ENCODE assay signal across 1 cellular context in the genomic region with DNA sequence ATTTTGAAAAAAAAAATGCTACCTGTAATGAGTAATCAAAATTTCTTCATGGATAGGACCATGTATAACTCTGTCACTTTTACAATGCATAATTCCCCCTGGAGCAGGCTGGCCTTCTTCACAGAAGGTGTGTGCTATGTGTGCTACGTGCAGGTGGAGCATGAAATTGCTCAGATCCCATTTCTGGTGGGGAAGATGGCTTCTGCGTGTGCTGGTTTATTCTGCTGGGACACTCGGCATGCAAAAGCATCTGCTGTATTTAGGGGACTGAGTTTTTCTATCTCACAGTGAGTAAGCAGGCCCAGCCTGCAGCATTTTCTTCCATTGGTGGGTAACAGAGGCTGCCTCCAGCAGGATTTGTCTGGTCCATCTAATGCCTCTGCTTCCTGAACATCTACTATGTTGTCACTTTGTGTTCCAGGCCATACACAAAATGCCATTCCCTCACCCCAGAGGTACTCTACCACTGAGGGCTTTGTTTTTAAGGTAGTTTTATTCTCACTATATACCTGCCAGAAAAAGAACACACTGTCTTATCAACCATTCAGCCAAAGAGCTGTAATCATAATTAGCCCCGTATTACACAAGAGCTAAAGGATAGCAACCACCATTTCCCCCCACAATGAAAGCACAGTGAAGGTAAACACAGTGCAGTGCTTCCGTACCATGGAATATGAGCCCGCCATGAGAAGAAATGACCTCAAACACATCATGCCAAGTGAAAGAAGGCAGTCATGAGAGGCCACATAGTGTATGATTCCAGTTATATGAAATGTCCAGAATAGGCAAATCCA.
TF ChIP-seq lines count a peak whose summit lies in the region.

No MANE protein-coding gene starts in this region.

TF ChIP-seq in HepG2, 621 proteins besides CTCF, POLR2A, EP300 and RAD21 (continued from another document):
- TF ChIP-seq, protein P1, sequence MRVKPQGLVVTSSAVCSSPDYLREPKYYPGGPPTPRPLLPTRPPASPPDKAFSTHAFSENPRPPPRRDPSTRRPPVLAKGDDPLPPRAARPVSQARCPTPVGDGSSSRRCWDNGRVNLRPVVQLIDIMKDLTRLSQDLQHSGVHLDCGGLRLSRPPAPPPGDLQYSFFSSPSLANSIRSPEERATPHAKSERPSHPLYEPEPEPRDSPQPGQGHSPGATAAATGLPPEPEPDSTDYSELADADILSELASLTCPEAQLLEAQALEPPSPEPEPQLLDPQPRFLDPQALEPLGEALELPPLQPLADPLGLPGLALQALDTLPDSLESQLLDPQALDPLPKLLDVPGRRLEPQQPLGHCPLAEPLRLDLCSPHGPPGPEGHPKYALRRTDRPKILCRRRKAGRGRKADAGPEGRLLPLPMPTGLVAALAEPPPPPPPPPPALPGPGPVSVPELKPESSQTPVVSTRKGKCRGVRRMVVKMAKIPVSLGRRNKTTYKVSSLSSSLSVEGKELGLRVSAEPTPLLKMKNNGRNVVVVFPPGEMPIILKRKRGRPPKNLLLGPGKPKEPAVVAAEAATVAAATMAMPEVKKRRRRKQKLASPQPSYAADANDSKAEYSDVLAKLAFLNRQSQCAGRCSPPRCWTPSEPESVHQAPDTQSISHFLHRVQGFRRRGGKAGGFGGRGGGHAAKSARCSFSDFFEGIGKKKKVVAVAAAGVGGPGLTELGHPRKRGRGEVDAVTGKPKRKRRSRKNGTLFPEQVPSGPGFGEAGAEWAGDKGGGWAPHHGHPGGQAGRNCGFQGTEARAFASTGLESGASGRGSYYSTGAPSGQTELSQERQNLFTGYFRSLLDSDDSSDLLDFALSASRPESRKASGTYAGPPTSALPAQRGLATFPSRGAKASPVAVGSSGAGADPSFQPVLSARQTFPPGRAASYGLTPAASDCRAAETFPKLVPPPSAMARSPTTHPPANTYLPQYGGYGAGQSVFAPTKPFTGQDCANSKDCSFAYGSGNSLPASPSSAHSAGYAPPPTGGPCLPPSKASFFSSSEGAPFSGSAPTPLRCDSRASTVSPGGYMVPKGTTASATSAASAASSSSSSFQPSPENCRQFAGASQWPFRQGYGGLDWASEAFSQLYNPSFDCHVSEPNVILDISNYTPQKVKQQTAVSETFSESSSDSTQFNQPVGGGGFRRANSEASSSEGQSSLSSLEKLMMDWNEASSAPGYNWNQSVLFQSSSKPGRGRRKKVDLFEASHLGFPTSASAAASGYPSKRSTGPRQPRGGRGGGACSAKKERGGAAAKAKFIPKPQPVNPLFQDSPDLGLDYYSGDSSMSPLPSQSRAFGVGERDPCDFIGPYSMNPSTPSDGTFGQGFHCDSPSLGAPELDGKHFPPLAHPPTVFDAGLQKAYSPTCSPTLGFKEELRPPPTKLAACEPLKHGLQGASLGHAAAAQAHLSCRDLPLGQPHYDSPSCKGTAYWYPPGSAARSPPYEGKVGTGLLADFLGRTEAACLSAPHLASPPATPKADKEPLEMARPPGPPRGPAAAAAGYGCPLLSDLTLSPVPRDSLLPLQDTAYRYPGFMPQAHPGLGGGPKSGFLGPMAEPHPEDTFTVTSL (CRISPR knock-in tag; IDR thresholded peaks at IDR 0.05; ENCODE audit: borderline replicate concordance) = no peak
- TF ChIP-seq ZNF687 (CRISPR knock-in tag; IDR thresholded peaks at IDR 0.05) (no peak), ZNF234 (CRISPR knock-in tag; conservative IDR thresholded peaks at IDR 0.05) (no peak), ZBTB8A (CRISPR knock-in tag; IDR thresholded peaks at IDR 0.05; ENCODE audit: borderline replicate concordance, low read depth) (no peak)
